Comparison of ENCODE assay signal across 21 cellular contexts in genomic region chr11:6538456-6538855, GRCh38. TPM values are rescaled to one million over a fixed set of nuclear protein-coding genes. Genes with fewer than 3 reads are reported as not detected.
A peak's percentile ranks its signal among the peaks of the same experiment; 100 is the strongest.
DNase-seq lines count a peak whose midpoint lies in the region; ATAC-seq, FAIRE-seq and TF ChIP-seq lines count a peak whose summit lies in the region.
"Had no signal": no experiment of that assay in that cellular context is flagged by ENCODE, and none has a peak within 500 bp of the region (broad histone marks: within the 10 kb centered on the region; RNA-seq: fewer than 3 reads in every experiment).

No MANE protein-coding gene starts in this region.

- no peaks in the 10 kb centered on the region; the same call in 1 of the 2 replicates for H3K9me1 ChIP-seq in IMR-90 (ENCODE audit: insufficient read depth, low read length)

- H3K4me2 ChIP-seq in IMR-90 (ENCODE audit: low read depth, low read length) = no peak overlapping the region
- H3K4me2 ChIP-seq in H1 (ENCODE audit: insufficient read depth in 1 of 2, low read depth in 2 of 2, low read length in 2 of 2) = no peak overlapping the region
- no peak overlapping the region for H3K4me2 ChIP-seq in neuronal stem cell (ENCODE audit: insufficient read depth, low read length, poor library complexity, severe bottlenecking)

- no peaks in the 10 kb centered on the region for H3K79me1 ChIP-seq in IMR-90 (ENCODE audit: low read depth in 1 of 2, low read length in 2 of 2)
- no peaks in the 10 kb centered on the region for H3K79me1 ChIP-seq in H1 (ENCODE audit: low read depth, low read length)
- H3K79me1 ChIP-seq in neuronal stem cell (ENCODE audit: low read depth, low read length) = no peaks in the 10 kb centered on the region

- H4K8ac ChIP-seq in IMR-90 (ENCODE audit: low read depth in 2 of 2, low read length in 2 of 2) (no peak overlapping the region), H1 (ENCODE audit: extremely low read depth, insufficient read depth, low read length) (peak overlapping the region; percentile 11; the same call in 1 of the 2 replicates), neuronal stem cell (ENCODE audit: low read depth, low read length) (no peak overlapping the region)

- peaks cover 4% of the 10 kb centered on the region; the same call in 1 of the 2 replicates for H3K36me3 ChIP-seq in IMR-90 (ENCODE audit: control insufficient read depth, insufficient read depth, low read length)
- no peaks in the 10 kb centered on the region for H3K36me3 ChIP-seq in H1 (ENCODE audit: control insufficient read depth in 2 of 4, insufficient read depth in 4 of 4, low read length in 3 of 4)
- peaks cover 3 to 12% of the 10 kb centered on the region in 2 donors for H3K36me3 ChIP-seq in neuronal stem cell (replicated peaks in 1 of 2; ENCODE audit: control insufficient read depth in 2 of 2, insufficient read depth in 2 of 2, low read length in 2 of 2)
- H3K36me3 ChIP-seq in left lung = peaks cover 0 to 12% of the 10 kb centered on the region in 2 donors
- H3K36me3 ChIP-seq: SJCRH30 had no signal

- WGBS in IMR-90 (ENCODE audit: extremely low coverage in 2 of 2, insufficient read length in 1 of 2), 2 experiments = 50% methylated on average over 1 of the region's 8 CpGs; no CpG with 5 or more reads in 1 of the 2 experiments
- 74% methylated on average over 8 of the region's 8 CpGs; no CpG with 5 or more reads in 1 of the 2 experiments for WGBS in H1 (ENCODE audit: extremely low coverage in 1 of 2, insufficient coverage in 1 of 2, insufficient read length in 1 of 2, insufficient replicate concordance in 2 of 2, low coverage in 1 of 2, low lambda C conversion rate in 2 of 2, missing lambda C conversion rate in 1 of 2), 2 experiments
- WGBS in neuronal stem cell (ENCODE audit: extremely low coverage in 2 of 2, insufficient read length in 2 of 2, insufficient replicate concordance in 1 of 2), 2 donors = no CpG with 5 or more reads among the region's 8 CpGs

- intact Hi-C loops in activated CD4-positive, alpha-beta T cell treated with anti-CD3 and anti-CD28 coated beads, Interleukin-2, amount 10 ng/mL, durations not matched to agents 24 days and 14 days (cut with micrococcal nuclease) = no loop called here
- intact Hi-C loops in IMR-90 (cut with micrococcal nuclease) (no loop called here), left lung (cut with DNase I) (no loop called here)

- no peaks in the 10 kb centered on the region for H3K4me1 ChIP-seq in IMR-90 (ENCODE audit: control insufficient read depth, insufficient read depth, low read length)
- H3K4me1 ChIP-seq in H1 (replicated peaks in 1 of 4; ENCODE audit: control insufficient read depth in 3 of 4, insufficient read depth in 4 of 4, low read length in 3 of 4) = peaks cover 0 to 7% (median 4%) of the 10 kb centered on the region in 4 experiments; a peak in 3 of 7 replicates
- H3K4me1 ChIP-seq in neuronal stem cell (ENCODE audit: control insufficient read depth in 2 of 2, insufficient read depth in 1 of 2, low read depth in 1 of 2, low read length in 2 of 2) = peaks cover 2 to 10% of the 10 kb centered on the region in 2 donors
- H3K4me1 ChIP-seq in left lung = no peaks in the 10 kb centered on the region
- H3K4me1 ChIP-seq: SJCRH30 had no signal

- no peak for TF ChIP-seq EP300 in H1 (IDR thresholded peaks at IDR 0.05; ENCODE audit: borderline replicate concordance in 1 of 2, low read depth in 2 of 2, low read length in 2 of 2)

- no peaks in the 10 kb centered on the region for H3K79me2 ChIP-seq in H1 (ENCODE audit: control insufficient read depth in 1 of 2, insufficient read depth in 2 of 2, low read length in 2 of 2)

- H3K4ac ChIP-seq in IMR-90 (ENCODE audit: low read depth, low read length) (no peak overlapping the region), H1 (replicated peaks; ENCODE audit: insufficient read length, low read depth, low read length) (no peak overlapping the region), neuronal stem cell (ENCODE audit: low read length) (no peak overlapping the region)

- H3K23ac ChIP-seq in IMR-90 (ENCODE audit: low read depth, low read length) = no peak overlapping the region
- H3K23ac ChIP-seq in H1 (ENCODE audit: insufficient read length) = no peak overlapping the region
- H3K23ac ChIP-seq in neuronal stem cell (ENCODE audit: low read depth, low read length, poor library complexity) = peak overlapping the region; percentile 67

- peaks cover 14% of the 10 kb centered on the region for H3K4me1 Mint-ChIP-seq in activated CD4-positive, alpha-beta T cell treated with anti-CD3 and anti-CD28 coated beads, Interleukin-2, amount 10 ng/mL, durations not matched to agents 24 days and 14 days

- H4K91ac ChIP-seq in IMR-90 (ENCODE audit: insufficient read depth, low read depth, low read length) (no peak overlapping the region), H1 (replicated peaks; ENCODE audit: insufficient read length, low read length) (no peak overlapping the region), neuronal stem cell (ENCODE audit: low read depth, low read length, poor library complexity) (no peak overlapping the region)

- TF ChIP-seq POLR2A in IMR-90 (IDR thresholded peaks at IDR 0.05; ENCODE audit: low read depth, low read length) (no peak), H1 (IDR thresholded peaks at IDR 0.05; ENCODE audit: control extremely low read depth in 1 of 2, low read depth in 2 of 2, low read length in 2 of 2) (no peak)

- no peak overlapping the region for H2BK120ac ChIP-seq in IMR-90 (ENCODE audit: low read depth, low read length)
- no peak overlapping the region for H2BK120ac ChIP-seq in H1 (replicated peaks; ENCODE audit: low read depth, low read length)
- peak overlapping the region; percentile 75 for H2BK120ac ChIP-seq in neuronal stem cell (ENCODE audit: low read depth, low read length)

- H3K56ac ChIP-seq in IMR-90 (ENCODE audit: extremely low read depth, insufficient read depth, low read length) (no peak overlapping the region), H1 (replicated peaks; ENCODE audit: insufficient read length, low read depth, low read length) (no peak overlapping the region)

- ATAC-seq in IMR-90 (ENCODE audit: low read depth) (no peak), left lung (no peak)
- ATAC-seq: CD8-positive, alpha-beta T cell had no signal

- H2BK15ac ChIP-seq in IMR-90 (ENCODE audit: low read depth, low read length) (no peak overlapping the region), H1 (ENCODE audit: low read length) (no peak overlapping the region), neuronal stem cell (ENCODE audit: low read length) (peak overlapping the region; percentile 56)

- H3K9me3 Mint-ChIP-seq in activated CD4-positive, alpha-beta T cell treated with anti-CD3 and anti-CD28 coated beads, Interleukin-2, amount 10 ng/mL, durations not matched to agents 24 days and 14 days = no peaks in the 10 kb centered on the region
- H3K9me3 Mint-ChIP-seq: CD8-positive, alpha-beta T cell; HFFc6 had no signal

- in situ Hi-C loops in IMR-90 (cut with MboI; ENCODE audit: low sequenced_read_pairs) = no loop called here

- dilution Hi-C loops in IMR-90 (cut with HindIII; ENCODE audit: low sequenced_read_pairs, unreplicated experiment) = no loop called here

- H3K27me3 ChIP-seq in IMR-90 (ENCODE audit: control insufficient read depth, insufficient read depth, low read length) = no peaks in the 10 kb centered on the region
- no peaks in the 10 kb centered on the region for H3K27me3 ChIP-seq in H1 (replicated peaks in 1 of 4; ENCODE audit: control insufficient read depth in 3 of 4, extremely low read depth in 1 of 4, insufficient read depth in 3 of 4, low read length in 3 of 4)
- no peaks in the 10 kb centered on the region for H3K27me3 ChIP-seq in neuronal stem cell (ENCODE audit: control insufficient read depth in 3 of 3, insufficient read depth in 3 of 3, low read depth in 1 of 3, low read length in 3 of 3)
- H3K27me3 ChIP-seq in left lung = no peaks in the 10 kb centered on the region
- H3K27me3 ChIP-seq: MG63, SJCRH30 had no signal

- H4K20me1 ChIP-seq in IMR-90 (ENCODE audit: insufficient read depth, low read length) = no peaks in the 10 kb centered on the region
- H4K20me1 ChIP-seq in H1 (replicated peaks in 1 of 2; ENCODE audit: control insufficient read depth in 1 of 2, insufficient read depth in 2 of 2, low read length in 2 of 2) = no peaks in the 10 kb centered on the region

- TF ChIP-seq CTCF in IMR-90 (conservative IDR thresholded peaks at IDR 0.05; ENCODE audit: low read depth, low read length) (no peak), H1 (IDR thresholded peaks at IDR 0.05; ENCODE audit: control extremely low read depth in 1 of 3, insufficient read depth in 1 of 3, low read depth in 1 of 3, low read length in 3 of 3) (no peak), left lung (IDR thresholded peaks at IDR 0.05) (no peak)

- H4K5ac ChIP-seq in IMR-90 (ENCODE audit: low read depth, low read length) (no peak overlapping the region), H1 (ENCODE audit: insufficient read length, low read depth, low read length) (no peak overlapping the region)

- BruUV-seq in IMR-90 (replicated peaks; lab: Mats Ljungman, UMichigan) = no TSS peak

- H3K23me2 ChIP-seq in H1 (ENCODE audit: low read depth, low read length) = no peaks in the 10 kb centered on the region

- DNase-seq in activated CD4-positive, alpha-beta T cell treated with anti-CD3 and anti-CD28 coated beads, Interleukin-2, amount 10 ng/mL, durations not matched to agents 24 days and 14 days = peak; percentile 53
- DNase-seq in activated CD4-positive, alpha-beta T cell treated with anti-CD3 and anti-CD28 coated beads, Interleukin-2, amount 50 U/mL, for 4 hours = no peak
- DNase-seq in IMR-90 (no peak), H1 (ENCODE audit: low read depth in 1 of 2, low spot score in 2 of 2) (no peak), neuronal stem cell (ENCODE audit: low spot score) (no peak), left lung (no peak), germinal center (ENCODE audit: low spot score) (no peak), putamen (ENCODE audit: low spot score) (no peak)
- DNase-seq: CD8-positive, alpha-beta T cell; DMS79; GOT3; HFFc6; MG63; NCI-H1092; NCI-H146; NCI-H2081; NCI-H524; RPMI8226; SJCRH30 had no signal

- CTCF ChIA-PET in IMR-90 (lab: Yijun Ruan, JAX) = no interaction called here
- CTCF ChIA-PET in H1 (lab: Charles Lee; ENCODE audit: partially characterized antibody) = interaction anchor here (0.6 to 10.2 kb wide), 5 partner anchors 8 to 274 kb away, joined by 3 to 64 read pairs (median 4); no protein-coding TSS in a partner anchor

- H2BK20ac ChIP-seq in IMR-90 (ENCODE audit: low read depth, low read length) = no peak overlapping the region
- H2BK20ac ChIP-seq in H1 (ENCODE audit: low read length) = no peak overlapping the region

- H3K18ac ChIP-seq in IMR-90 (ENCODE audit: low read depth, low read length) (no peak overlapping the region), H1 (ENCODE audit: extremely low read depth, low read length) (no peak overlapping the region; the same call in 1 of the 2 replicates), neuronal stem cell (ENCODE audit: low read length) (peak overlapping the region; percentile 78)

- H3K9ac ChIP-seq in IMR-90 (ENCODE audit: low read depth, low read length) = no peak overlapping the region
- no peak overlapping the region; a peak in 1 of 7 replicates for H3K9ac ChIP-seq in H1 (replicated peaks in 1 of 4; ENCODE audit: extremely low read depth in 1 of 4, low read depth in 3 of 4, low read length in 3 of 4)
- H3K9ac ChIP-seq in neuronal stem cell (ENCODE audit: low read depth, low read length, poor library complexity) = peak overlapping the region; percentile 70

- H3K9me3 ChIP-seq in IMR-90 (ENCODE audit: control insufficient read depth, insufficient read depth, low read length) = no peaks in the 10 kb centered on the region
- H3K9me3 ChIP-seq in H1 (ENCODE audit: insufficient read depth in 2 of 2, low read depth in 1 of 2, low read length in 1 of 2) = no peaks in the 10 kb centered on the region
- H3K9me3 ChIP-seq in neuronal stem cell (replicated peaks in 1 of 2; ENCODE audit: control insufficient read depth in 2 of 2, insufficient read depth in 1 of 2, low read depth in 1 of 2, low read length in 2 of 2) = no peaks in the 10 kb centered on the region
- H3K9me3 ChIP-seq in left lung = no peaks in the 10 kb centered on the region
- H3K9me3 ChIP-seq: MG63, SJCRH30 had no signal

- TF ChIP-seq RAD21 in IMR-90 (IDR thresholded peaks at IDR 0.05; ENCODE audit: low read length) (no peak), H1 (IDR thresholded peaks at IDR 0.05 in 1 of 2, conservative IDR thresholded peaks at IDR 0.05 in 1 of 2; ENCODE audit: low read depth in 2 of 2, low read length in 2 of 2) (no peak)

- H2AK9ac ChIP-seq in IMR-90 (replicated peaks; ENCODE audit: low read depth, low read length, poor library complexity) = no peak overlapping the region

- H2AK5ac ChIP-seq in IMR-90 (ENCODE audit: low read depth, low read length) = no peak overlapping the region
- no peak overlapping the region for H2AK5ac ChIP-seq in H1 (ENCODE audit: low read depth, low read length)
- peak overlapping the region; percentile 32 for H2AK5ac ChIP-seq in neuronal stem cell (ENCODE audit: low read depth, low read length)

- no peak overlapping the region for H3K27ac ChIP-seq in IMR-90 (ENCODE audit: insufficient read depth, low read length)
- H3K27ac ChIP-seq in H1 (ENCODE audit: low read depth, low read length) = no peak overlapping the region
- H3K27ac ChIP-seq in neuronal stem cell (replicated peaks; ENCODE audit: low read length) = peak overlapping the region; percentile 13
- no peak overlapping the region for H3K27ac ChIP-seq in left lung
- H3K27ac ChIP-seq: 22Rv1, SJCRH30 had no signal

- H2AFZ ChIP-seq in IMR-90 (replicated peaks; ENCODE audit: low read length, poor library complexity) (peak overlapping the region; percentile 19), H1 (ENCODE audit: low read length) (no peak overlapping the region), neuronal stem cell (ENCODE audit: low read length) (no peak overlapping the region)

- H2BK5ac ChIP-seq in IMR-90 (ENCODE audit: low read depth, low read length, poor library complexity, severe bottlenecking) (no peak overlapping the region), H1 (ENCODE audit: low read depth, low read length) (no peak overlapping the region), neuronal stem cell (ENCODE audit: low read length) (no peak overlapping the region)

- H3K4me3 Mint-ChIP-seq in activated CD4-positive, alpha-beta T cell treated with anti-CD3 and anti-CD28 coated beads, Interleukin-2, amount 10 ng/mL, durations not matched to agents 24 days and 14 days = no peak overlapping the region
- H3K4me3 Mint-ChIP-seq: CD8-positive, alpha-beta T cell; HFFc6 had no signal

- POLR2A ChIA-PET in IMR-90 (lab: Charles Lee; ENCODE audit: unreplicated experiment) (no interaction called here), H1 (lab: Charles Lee; ENCODE audit: partially characterized antibody) (interaction anchor here (0.8 to 1.0 kb wide), 3 partner anchors 12 to 73 kb away, joined by 3 read pairs; partner anchors contain the start of gene TAF10)

- no peaks in the 10 kb centered on the region for H3K27me3 Mint-ChIP-seq in activated CD4-positive, alpha-beta T cell treated with anti-CD3 and anti-CD28 coated beads, Interleukin-2, amount 10 ng/mL, durations not matched to agents 24 days and 14 days

- no peak overlapping the region for H3K4me3 ChIP-seq in IMR-90 (ENCODE audit: insufficient read depth, low read depth, low read length)
- H3K4me3 ChIP-seq in H1 (ENCODE audit: extremely low read depth in 1 of 4, insufficient read depth in 2 of 4, low read depth in 3 of 4, low read length in 4 of 4) = no peak overlapping the region
- no peak overlapping the region for H3K4me3 ChIP-seq in neuronal stem cell (ENCODE audit: low read length in 2 of 2)
- no peak overlapping the region for H3K4me3 ChIP-seq in left lung
- H3K4me3 ChIP-seq: MG63, SJCRH30 had no signal

- FAIRE-seq in H1 (lab: Jason Lieb, UNC) = no peak
- FAIRE-seq: G401.6 had no signal

- no peak overlapping the region for H3K27ac Mint-ChIP-seq in activated CD4-positive, alpha-beta T cell treated with anti-CD3 and anti-CD28 coated beads, Interleukin-2, amount 10 ng/mL, durations not matched to agents 24 days and 14 days
- H3K27ac Mint-ChIP-seq: CD8-positive, alpha-beta T cell; HFFc6 had no signal

- H3K36me3 Mint-ChIP-seq in activated CD4-positive, alpha-beta T cell treated with anti-CD3 and anti-CD28 coated beads, Interleukin-2, amount 10 ng/mL, durations not matched to agents 24 days and 14 days (ENCODE audit: low read depth) = peaks cover 12% of the 10 kb centered on the region

- H2BK12ac ChIP-seq in H1 (ENCODE audit: low read depth, low read length) (no peak overlapping the region), neuronal stem cell (ENCODE audit: low read length) (peak overlapping the region; percentile 68)

- H3K14ac ChIP-seq in IMR-90 (replicated peaks; ENCODE audit: low read depth, low read length) (no peak overlapping the region), H1 (ENCODE audit: insufficient read length) (no peak overlapping the region), neuronal stem cell (ENCODE audit: low read length) (peak overlapping the region; percentile 91)

RNA-seq across cellular contexts. Expression of gene DNHD1, which starts 41.4 kb away (rescaled TPM):
- 21.5 and 22.8 TPM in 2 replicates for total RNA-seq in activated CD4-positive, alpha-beta T cell treated with anti-CD3 and anti-CD28 coated beads, Interleukin-2, amount 10 ng/mL, durations not matched to agents 24 days and 14 days
- 1.4 and 1.8 TPM in 2 replicates for total RNA-seq in IMR-90 (2012; rRNA removed)
- 3.0 and 3.6 TPM in 2 replicates for polyA plus RNA-seq in IMR-90 (2012; rRNA removed)
- 1.1 and 1.2 TPM in 2 replicates for polyA plus RNA-seq in IMR-90 (2012; cell fraction: cytosol; rRNA removed)
- polyA plus RNA-seq in IMR-90 (2012; cell fraction: nucleus; rRNA removed; ENCODE audit: low replicate concordance) = 24.1 and 31.5 TPM in 2 replicates
- total RNA-seq in H1 (2021; fragmentation: NEBNext Ultra II Directional; extraction: Animal tissue kit (Norgen Biotek cat#: 25700)) = 4.2 and 5.0 TPM in 2 replicates
- polyA plus RNA-seq in H1 (2011; rRNA removed) = 6.8 and 7.6 TPM in 2 replicates
- 7.5 TPM for polyA plus RNA-seq in H1 (2011; cell fraction: cytosol; rRNA removed)
- polyA plus RNA-seq in H1 (2011; cell fraction: nucleus; rRNA removed) = 77.2 TPM
- 6.0 to 8.8 TPM (median 6.8 TPM) in 4 replicates for polyA plus RNA-seq in H1 (2012, experiment 1 of 2)
- 1.2 TPM for polyA plus RNA-seq in H1 (2012, experiment 2 of 2)
- 2.7 TPM for polyA plus RNA-seq in H1 (2013, experiment 1 of 2)
- polyA plus RNA-seq in H1 (2013, experiment 2 of 2) = 2.1 TPM
- 32.7 and 46.7 TPM in 2 replicates for polyA minus RNA-seq in H1 (2011; rRNA and poly(A)+ RNA removed)
- 9.0 TPM for polyA minus RNA-seq in H1 (2011; cell fraction: cytosol; rRNA and poly(A)+ RNA removed)
- 37.5 TPM for polyA minus RNA-seq in H1 (2011; cell fraction: nucleus; rRNA and poly(A)+ RNA removed)
- 4.4 TPM for polyA plus RNA-seq in neuronal stem cell (2013, experiment 1 of 2)
- polyA plus RNA-seq in neuronal stem cell (2013, experiment 2 of 2) = 5.0 TPM
- 10 to 100 TPM in 1 of 2 donors, 1 to 10 TPM in 1; 7.1 to 12.5 TPM for total RNA-seq in left lung

RNA-seq across cellular contexts. Expression of gene TIMM10B, which starts 57.2 kb away (rescaled TPM):
- total RNA-seq in activated CD4-positive, alpha-beta T cell treated with anti-CD3 and anti-CD28 coated beads, Interleukin-2, amount 10 ng/mL, durations not matched to agents 24 days and 14 days = 41.3 and 47.4 TPM in 2 replicates
- total RNA-seq in IMR-90 (2012; rRNA removed) (24.7 and 27.5 TPM in 2 replicates), left lung (10 to 100 TPM; 36.8 to 46.4 TPM)
- polyA plus RNA-seq in IMR-90 (2012; rRNA removed) (22.8 and 27.1 TPM in 2 replicates), H1 (2011; rRNA removed) (47.8 and 56.0 TPM in 2 replicates)
- polyA plus RNA-seq in IMR-90 (2012; cell fraction: cytosol; rRNA removed) = 19.9 and 21.4 TPM in 2 replicates
- 20.0 and 35.9 TPM in 2 replicates for polyA plus RNA-seq in IMR-90 (2012; cell fraction: nucleus; rRNA removed; ENCODE audit: low replicate concordance)
- 38.2 and 45.6 TPM in 2 replicates for total RNA-seq in H1 (2021; fragmentation: NEBNext Ultra II Directional; extraction: Animal tissue kit (Norgen Biotek cat#: 25700))
- 50.6 TPM for polyA plus RNA-seq in H1 (2011; cell fraction: cytosol; rRNA removed)
- 32.8 TPM for polyA plus RNA-seq in H1 (2011; cell fraction: nucleus; rRNA removed)
- 28.7 to 35.6 TPM (median 33.7 TPM) in 4 replicates for polyA plus RNA-seq in H1 (2012, experiment 1 of 2)
- polyA plus RNA-seq in H1 (2012, experiment 2 of 2) = 18.9 TPM
- 34.8 TPM for polyA plus RNA-seq in H1 (2013, experiment 1 of 2)
- 33.7 TPM for polyA plus RNA-seq in H1 (2013, experiment 2 of 2)
- polyA minus RNA-seq in H1 (2011; rRNA and poly(A)+ RNA removed) = 36.4 and 42.4 TPM in 2 replicates
- polyA minus RNA-seq in H1 (2011; cell fraction: cytosol; rRNA and poly(A)+ RNA removed) = 30.8 TPM
- 79.1 TPM for polyA minus RNA-seq in H1 (2011; cell fraction: nucleus; rRNA and poly(A)+ RNA removed)
- polyA plus RNA-seq in neuronal stem cell (2013, experiment 1 of 2) = 33.0 TPM
- polyA plus RNA-seq in neuronal stem cell (2013, experiment 2 of 2) = 33.9 TPM

RNA-seq across cellular contexts. Expression of gene ARFIP2, which starts 57.3 kb away (rescaled TPM):
- total RNA-seq in activated CD4-positive, alpha-beta T cell treated with anti-CD3 and anti-CD28 coated beads, Interleukin-2, amount 10 ng/mL, durations not matched to agents 24 days and 14 days = 50.8 and 51.2 TPM in 2 replicates
- 76.7 and 84.4 TPM in 2 replicates for total RNA-seq in IMR-90 (2012; rRNA removed)
- 91.9 and 93.9 TPM in 2 replicates for polyA plus RNA-seq in IMR-90 (2012; rRNA removed)
- polyA plus RNA-seq in IMR-90 (2012; cell fraction: cytosol; rRNA removed) = 77.7 and 88.8 TPM in 2 replicates
- polyA plus RNA-seq in IMR-90 (2012; cell fraction: nucleus; rRNA removed; ENCODE audit: low replicate concordance) = 232 and 369 TPM in 2 replicates
- 48.7 and 51.1 TPM in 2 replicates for total RNA-seq in H1 (2021; fragmentation: NEBNext Ultra II Directional; extraction: Animal tissue kit (Norgen Biotek cat#: 25700))
- 48.3 and 50.3 TPM in 2 replicates for polyA plus RNA-seq in H1 (2011; rRNA removed)
- polyA plus RNA-seq in H1 (2011; cell fraction: cytosol; rRNA removed) = 66.8 TPM
- 107 TPM for polyA plus RNA-seq in H1 (2011; cell fraction: nucleus; rRNA removed)
- polyA plus RNA-seq in H1 (2012, experiment 1 of 2) = 48.6 to 56.3 TPM (median 54.6 TPM) in 4 replicates
- polyA plus RNA-seq in H1 (2012, experiment 2 of 2) = 53.7 TPM
- polyA plus RNA-seq in H1 (2013, experiment 1 of 2) = 35.1 TPM
- 32.2 TPM for polyA plus RNA-seq in H1 (2013, experiment 2 of 2)
- 48.1 and 50.5 TPM in 2 replicates for polyA minus RNA-seq in H1 (2011; rRNA and poly(A)+ RNA removed)
- 23.3 TPM for polyA minus RNA-seq in H1 (2011; cell fraction: cytosol; rRNA and poly(A)+ RNA removed)
- 57.0 TPM for polyA minus RNA-seq in H1 (2011; cell fraction: nucleus; rRNA and poly(A)+ RNA removed)
- polyA plus RNA-seq in neuronal stem cell (2013, experiment 1 of 2) = 29.5 TPM
- polyA plus RNA-seq in neuronal stem cell (2013, experiment 2 of 2) = 27.5 TPM
- 10 to 100 TPM; 41.3 to 51.0 TPM for total RNA-seq in left lung
